16 cellular contexts compared by ENCODE assay signal in genomic region chr10:74683067-74683466, GRCh38.
DNase-seq lines count a peak whose midpoint lies in the region; ATAC-seq and TF ChIP-seq lines count a peak whose summit lies in the region.
"Had no signal": no experiment of that assay in that cellular context is flagged by ENCODE, and none has a peak within 500 bp of the region (broad histone marks: within the 10 kb centered on the region; RNA-seq: fewer than 3 reads in every experiment).

No MANE protein-coding gene starts in this region.

- no TSS peak for BruUV-seq in PC-3 (replicated peaks; lab: Mats Ljungman, UMichigan)

- CTCF ChIA-PET in PC-3 (lab: Charles Lee) = interaction anchor here (0.5 to 0.6 kb wide), 2 partner anchors 331 to 389 kb away, joined by 5 read pairs; no protein-coding TSS in a partner anchor

- peak overlapping the region; percentile 1 for H3K27ac ChIP-seq in cardiac muscle cell
- no peak overlapping the region for H3K27ac ChIP-seq in left ventricle myocardium inferior (replicated peaks)
- no peak overlapping the region for H3K27ac ChIP-seq in PC-3 (ENCODE audit: low read length)
- H3K27ac ChIP-seq: esophagus muscularis mucosa, left lung, RWPE1, thoracic aorta had no signal

- no peaks in the 10 kb centered on the region for H3K27me3 ChIP-seq in cardiac muscle cell
- H3K27me3 ChIP-seq in left ventricle myocardium inferior (ENCODE audit: low read depth) = no peaks in the 10 kb centered on the region
- no peaks in the 10 kb centered on the region for H3K27me3 ChIP-seq in PC-3 (ENCODE audit: low read length)
- H3K27me3 ChIP-seq: esophagus muscularis mucosa, left lung had no signal

- no peak overlapping the region for H2AFZ ChIP-seq in PC-3 (ENCODE audit: low read length)

- H3K4me3 Mint-ChIP-seq in activated T-helper 2 cell treated with anti-CD3 and anti-CD28 coated beads, Interferon-gamma antibody, Interleukin-2, Interleukin-4, amounts not matched to agents 10 μg/mL and 5 μg/mL and 100 μg/mL, durations not matched to agents 14 hours and 24 hours and 36 hours (ENCODE audit: low read depth) = no peak overlapping the region
- H3K4me3 Mint-ChIP-seq: central memory CD8-positive, alpha-beta T cell had no signal

- H3K4me1 ChIP-seq in cardiac muscle cell (ENCODE audit: low read depth) = peaks cover 16% of the 10 kb centered on the region
- peaks cover 17% of the 10 kb centered on the region for H3K4me1 ChIP-seq in left ventricle myocardium inferior
- peaks cover 5% of the 10 kb centered on the region for H3K4me1 ChIP-seq in PC-3 (ENCODE audit: insufficient read depth, low read length)
- H3K4me1 ChIP-seq: esophagus muscularis mucosa, left lung had no signal

- no peak overlapping the region for H3K27ac Mint-ChIP-seq in activated T-helper 2 cell treated with anti-CD3 and anti-CD28 coated beads, Interferon-gamma antibody, Interleukin-2, Interleukin-4, amounts not matched to agents 10 μg/mL and 5 μg/mL and 100 μg/mL, durations not matched to agents 14 hours and 24 hours and 36 hours

- H3K4me3 ChIP-seq in cardiac muscle cell (no peak overlapping the region), left ventricle myocardium inferior (no peak overlapping the region), PC-3 (ENCODE audit: low read length) (no peak overlapping the region), foreskin fibroblast (ENCODE audit: low read depth in 1 of 2, low read length in 2 of 2) (no peak overlapping the region)
- H3K4me3 ChIP-seq: esophagus muscularis mucosa, left lung, thoracic aorta had no signal

- H3K4me2 ChIP-seq in PC-3 (ENCODE audit: low read length) = no peak overlapping the region

- no peaks in the 10 kb centered on the region for H4K20me1 ChIP-seq in PC-3 (ENCODE audit: low read length)

- TF ChIP-seq CTCF in cardiac muscle cell (IDR thresholded peaks at IDR 0.05; ENCODE audit: low read depth, low read length) (no peak), left ventricle myocardium inferior (IDR thresholded peaks at IDR 0.05; ENCODE audit: borderline replicate concordance) (no peak), PC-3 (conservative IDR thresholded peaks at IDR 0.05; ENCODE audit: low read depth, low read length) (no peak), foreskin fibroblast (IDR thresholded peaks at IDR 0.05; ENCODE audit: low read depth, low read length) (no peak)

- no peaks in the 10 kb centered on the region for H3K79me2 ChIP-seq in PC-3 (ENCODE audit: low read length)

- H3K9me3 ChIP-seq in cardiac muscle cell (ENCODE audit: low read depth) = no peaks in the 10 kb centered on the region
- H3K9me3 ChIP-seq in left ventricle myocardium inferior (replicated peaks) = no peaks in the 10 kb centered on the region
- no peaks in the 10 kb centered on the region for H3K9me3 ChIP-seq in PC-3 (ENCODE audit: low read length)
- H3K9me3 ChIP-seq: esophagus muscularis mucosa, left lung, thoracic aorta had no signal

- intact Hi-C loops in left ventricle myocardium inferior (cut with micrococcal nuclease) = no loop called here
- intact Hi-C loops in PC-3 (cut with micrococcal nuclease) = loop anchor here (1.0 to 5.0 kb wide), 2 partner anchors 21 to 139 kb away; no protein-coding TSS in a partner anchor
- intact Hi-C loops in activated T-helper 2 cell treated with anti-CD3 and anti-CD28 coated beads, Interferon-gamma antibody, Interleukin-2, Interleukin-4, amounts not matched to agents 10 μg/mL and 5 μg/mL and 100 μg/mL, durations not matched to agents 14 hours and 24 hours and 36 hours (cut with micrococcal nuclease) = loop anchor here (5.0 kb wide), 1 partner anchor 96 kb away; no protein-coding TSS in a partner anchor

- ATAC-seq in PC-3 (peak; percentile 8), HG02852 (IDR thresholded peaks at IDR 0.05; ENCODE audit: unreplicated experiment) (no peak)
- ATAC-seq: left lung had no signal

- H3F3A ChIP-seq in PC-3 (ENCODE audit: low read length, unreplicated experiment) = no peaks in the 10 kb centered on the region

- no peaks in the 10 kb centered on the region for H3K9me2 ChIP-seq in PC-3 (replicated peaks; ENCODE audit: low read length)

- H3K36me3 ChIP-seq in cardiac muscle cell (no peaks in the 10 kb centered on the region), left ventricle myocardium inferior (no peaks in the 10 kb centered on the region), PC-3 (ENCODE audit: low read depth, low read length) (0 out of 2 replicates have a peak, but pooled peaks cover 7% of the 10 kb centered on the region)
- H3K36me3 ChIP-seq: esophagus muscularis mucosa, thoracic aorta had no signal

- H3K4me1 Mint-ChIP-seq in activated T-helper 2 cell treated with anti-CD3 and anti-CD28 coated beads, Interferon-gamma antibody, Interleukin-2, Interleukin-4, amounts not matched to agents 10 μg/mL and 5 μg/mL and 100 μg/mL, durations not matched to agents 14 hours and 24 hours and 36 hours (ENCODE audit: low read depth) = peaks cover 13% of the 10 kb centered on the region

- peaks cover 4% of the 10 kb centered on the region for H3K9me3 Mint-ChIP-seq in activated T-helper 2 cell treated with anti-CD3 and anti-CD28 coated beads, Interferon-gamma antibody, Interleukin-2, Interleukin-4, amounts not matched to agents 10 μg/mL and 5 μg/mL and 100 μg/mL, durations not matched to agents 14 hours and 24 hours and 36 hours
- H3K9me3 Mint-ChIP-seq: central memory CD8-positive, alpha-beta T cell had no signal

- POLR2A ChIA-PET in PC-3 (lab: Charles Lee; ENCODE audit: unreplicated experiment) = no interaction called here

- no peak overlapping the region for H3K9ac ChIP-seq in PC-3 (ENCODE audit: low read length)

- peaks cover 12% of the 10 kb centered on the region for H3K36me3 Mint-ChIP-seq in activated T-helper 2 cell treated with anti-CD3 and anti-CD28 coated beads, Interferon-gamma antibody, Interleukin-2, Interleukin-4, amounts not matched to agents 10 μg/mL and 5 μg/mL and 100 μg/mL, durations not matched to agents 14 hours and 24 hours and 36 hours (ENCODE audit: low read depth)

- no peaks in the 10 kb centered on the region for H3K27me3 Mint-ChIP-seq in activated T-helper 2 cell treated with anti-CD3 and anti-CD28 coated beads, Interferon-gamma antibody, Interleukin-2, Interleukin-4, amounts not matched to agents 10 μg/mL and 5 μg/mL and 100 μg/mL, durations not matched to agents 14 hours and 24 hours and 36 hours (ENCODE audit: low read depth)
- H3K27me3 Mint-ChIP-seq: central memory CD8-positive, alpha-beta T cell had no signal

- peak in 1 of 2 donors; percentile 12 for DNase-seq in cardiac muscle cell (ENCODE audit: low read depth in 1 of 2, low spot score in 1 of 2)
- no peak for DNase-seq in left ventricle myocardium inferior
- no peak for DNase-seq in PC-3
- peak; percentile 21 to 61 for DNase-seq in foreskin fibroblast
- no peak for DNase-seq in DMS153 treated with DMSO at 0.1 percent for 48 hours (lab: John Stamatoyannopoulos, UW; ENCODE audit: unreplicated experiment)
- DNase-seq in activated T-helper 2 cell treated with anti-CD3 and anti-CD28 coated beads, Interferon-gamma antibody, Interleukin-2, Interleukin-4, amounts not matched to agents 10 μg/mL and 5 μg/mL and 100 μg/mL, durations not matched to agents 14 hours and 24 hours and 36 hours (ENCODE audit: low spot score) = no peak
- DNase-seq in RKO (ENCODE audit: low spot score) = no peak
- DNase-seq: activated gamma-delta T cell treated with Interleukin-2 at 50 U/mL for 16 hours, amygdala, head of caudate nucleus, left lung had no signal

Comparison
In these comparisons a context has a peak if more than half of its experiments do, and no peak if none do; other contexts are left out.
1. DNase-seq: peak in foreskin fibroblast (2 of 2); none in left ventricle myocardium inferior (single experiment), PC-3 (single experiment), DMS153 treated with DMSO at 0.1 percent for 48 hours (single experiment), activated T-helper 2 cell treated with anti-CD3 and anti-CD28 coated beads, Interferon-gamma antibody, Interleukin-2, Interleukin-4, amounts not matched to agents 10 μg/mL and 5 μg/mL and 100 μg/mL, durations not matched to agents 14 hours and 24 hours and 36 hours (single experiment) and RKO (single experiment).